In genomic region chr9:6917162-6917561, GRCh38 we compare ENCODE assay signal across 12 cellular contexts.
DNase-seq lines count a peak whose midpoint lies in the region; ATAC-seq and TF ChIP-seq lines count a peak whose summit lies in the region.
"Had no signal": no experiment of that assay in that cellular context is flagged by ENCODE, and none has a peak within 500 bp of the region (broad histone marks: within the 10 kb centered on the region; RNA-seq: fewer than 3 reads in every experiment).

No MANE protein-coding gene starts in this region.

- no peak for DNase-seq in GOT3 (lab: John Stamatoyannopoulos, UW)
- DNase-seq in stimulated activated CD4-positive, alpha-beta T cell treated with anti-CD3 and anti-CD28 coated beads, Interleukin-1b, Interleukin-23, amount 100 ng/mL, for 48 hours, result no peak
- DNase-seq in superior temporal gyrus (ENCODE audit: extremely low spot score), result no peak
- no peak for DNase-seq in endothelial cell (ENCODE audit: low spot score)
- DNase-seq: CD4-positive, alpha-beta memory T cell; NCI-H146 had no signal

- H3K36me3 Mint-ChIP-seq in endothelial cell (ENCODE audit: low read depth, unreplicated experiment), result no peaks in the 10 kb centered on the region

- peaks cover 4% of the 10 kb centered on the region for H3K27me3 Mint-ChIP-seq in endothelial cell (ENCODE audit: unreplicated experiment)
- H3K27me3 Mint-ChIP-seq: CD4-positive, alpha-beta memory T cell had no signal

- H3K4me3 Mint-ChIP-seq in endothelial cell (ENCODE audit: unreplicated experiment), result no peak overlapping the region
- H3K4me3 Mint-ChIP-seq: brain; CD4-positive, alpha-beta memory T cell; T-helper 1 cell treated with Interleukin-12 subunit alpha and Interleukin-12 subunit beta and Interleukin-4 antibody, amounts not matched to agents 30 μg/mL and 1 μg/mL, for 36 hours had no signal

- H3K27ac Mint-ChIP-seq in endothelial cell (ENCODE audit: unreplicated experiment), result no peak overlapping the region
- H3K27ac Mint-ChIP-seq: brain; T-helper 1 cell treated with Interleukin-12 subunit alpha and Interleukin-12 subunit beta and Interleukin-4 antibody, amounts not matched to agents 30 μg/mL and 1 μg/mL, for 36 hours had no signal

- no peaks in the 10 kb centered on the region for H3K9me3 Mint-ChIP-seq in endothelial cell (ENCODE audit: unreplicated experiment)
- H3K9me3 Mint-ChIP-seq: T-helper 1 cell treated with Interleukin-12 subunit alpha and Interleukin-12 subunit beta and Interleukin-4 antibody, amounts not matched to agents 30 μg/mL and 1 μg/mL, for 36 hours had no signal

- ATAC-seq in GM18505 (IDR thresholded peaks at IDR 0.05; ENCODE audit: unreplicated experiment) (peak; percentile 96), GM19452 (IDR thresholded peaks at IDR 0.05; ENCODE audit: unreplicated experiment) (peak; percentile 93), HG02852 (IDR thresholded peaks at IDR 0.05; ENCODE audit: unreplicated experiment) (peak; percentile 87), HG03520 (IDR thresholded peaks at IDR 0.05; ENCODE audit: unreplicated experiment) (peak; percentile 83)

- no peak for TF ChIP-seq POLR2A in GM18505 (IDR thresholded peaks at IDR 0.05; ENCODE audit: borderline replicate concordance, extremely low read depth, insufficient read depth, insufficient read length)

- TF ChIP-seq CTCF in endothelial cell (IDR thresholded peaks at IDR 0.05; ENCODE audit: unreplicated experiment), result no peak

- H3K4me1 Mint-ChIP-seq in endothelial cell (ENCODE audit: unreplicated experiment), result peaks cover 6% of the 10 kb centered on the region
